ENCODE assay signal across 8 cellular contexts in the genomic region with DNA sequence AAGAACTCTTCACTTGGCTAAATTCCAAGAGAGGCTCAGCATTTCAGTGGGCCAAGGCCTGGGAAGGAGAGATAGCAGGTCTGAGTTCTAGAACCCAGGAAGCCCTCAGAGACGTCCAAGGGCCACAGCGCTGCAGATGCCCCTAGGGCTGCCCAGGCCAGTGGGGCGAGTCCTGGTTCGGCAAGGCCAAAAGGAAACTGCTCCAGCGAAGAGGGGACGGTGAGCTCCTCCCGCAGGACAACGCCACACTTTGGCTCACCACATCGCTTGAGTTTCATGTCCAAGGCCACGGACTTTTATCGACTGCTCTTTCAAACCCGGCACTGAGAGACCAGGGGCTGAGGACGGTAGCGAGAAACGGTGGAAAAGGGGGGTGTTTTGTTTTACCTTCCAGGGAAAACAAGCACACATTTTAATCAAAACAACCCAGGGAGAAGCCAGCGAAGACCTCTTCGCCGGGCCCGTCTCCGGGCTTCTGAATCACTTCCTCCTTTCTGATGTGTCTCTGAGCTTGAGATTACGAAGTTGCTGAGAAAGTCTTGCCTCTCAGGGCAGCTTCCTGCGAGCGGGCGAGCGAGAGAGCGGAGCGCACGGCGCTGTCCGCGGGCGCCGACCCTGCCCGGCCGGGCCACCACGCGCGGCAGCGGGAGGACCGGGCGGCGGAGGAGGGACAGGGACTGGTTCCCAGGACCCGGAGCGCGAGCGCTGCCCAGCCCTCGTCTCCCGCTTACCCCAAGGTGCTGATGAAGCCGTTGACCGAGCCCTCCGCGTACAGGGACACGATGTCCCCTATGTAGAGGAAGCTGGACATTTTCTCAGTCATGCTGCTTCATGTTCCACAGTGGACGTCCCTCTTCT. TPM values are rescaled to one million over a fixed set of nuclear protein-coding genes. Genes with fewer than 3 reads are reported as not detected.
DNase-seq lines count a peak whose midpoint lies in the region; ATAC-seq, FAIRE-seq and TF ChIP-seq lines count a peak whose summit lies in the region.

No MANE protein-coding gene starts in this region.

- no peaks in the 10 kb centered on the region for H3K36me3 ChIP-seq in keratinocyte (ENCODE audit: control insufficient read depth in 2 of 2, extremely low read depth in 1 of 2, insufficient read depth in 2 of 2, low read length in 2 of 2)

- FAIRE-seq in keratinocyte (lab: Jason Lieb, UNC): peak; percentile 43

- H3K9me3 ChIP-seq in keratinocyte (ENCODE audit: control insufficient read depth, low read depth, low read length): no peaks in the 10 kb centered on the region

- peak overlapping the region; percentile 94 for H3K9ac ChIP-seq in keratinocyte (ENCODE audit: control insufficient read depth, extremely low read depth, insufficient read depth, low read length)

- H3K4me2 ChIP-seq in keratinocyte (ENCODE audit: control insufficient read depth, extremely low read depth, insufficient read depth, low read depth, low read length): peak overlapping the region; percentile 97

- H3K27ac ChIP-seq in VCaP: peak overlapping the region; percentile 84
- peak overlapping the region; percentile 94 for H3K27ac ChIP-seq in keratinocyte (ENCODE audit: control insufficient read depth, insufficient read depth, low read length)

- dilution Hi-C loops in keratinocyte (cut with MboI; ENCODE audit: extremely low pct_ligation_motif_present, low sequenced_read_pairs): no loop called here

- peaks cover 22% of the 10 kb centered on the region for H3K4me1 ChIP-seq in keratinocyte (ENCODE audit: control insufficient read depth, extremely low read depth, insufficient read depth, low read length)

- ATAC-seq in GM18502 (IDR thresholded peaks at IDR 0.05; ENCODE audit: poor library complexity, unreplicated experiment) (peak; percentile 55), HG02642 (IDR thresholded peaks at IDR 0.05; ENCODE audit: poor library complexity, unreplicated experiment) (peak; percentile 49)

- peaks cover 33% of the 10 kb centered on the region for H3K79me2 ChIP-seq in keratinocyte (ENCODE audit: control insufficient read depth, insufficient read depth, low read length)

- H3K4me3 ChIP-seq in cardiac fibroblast (replicated peaks in 1 of 2; ENCODE audit: low read depth in 2 of 2, low read length in 2 of 2) (peak overlapping the region; percentile 87 to 93), keratinocyte (ENCODE audit: control insufficient read depth in 2 of 3, extremely low read depth in 1 of 3, insufficient read depth in 2 of 3, low read depth in 1 of 3, low read length in 3 of 3) (peak overlapping the region; percentile 85 to 95 (median 90))

- DNase-seq in NCI-H2029 (lab: John Stamatoyannopoulos, UW) (peak; percentile 77), cardiac fibroblast (ENCODE audit: low read depth in 2 of 2) (peak; percentile 80 to 88), keratinocyte (ENCODE audit: low read depth, low spot score) (no peak), NCI-H128 (lab: John Stamatoyannopoulos, UW; ENCODE audit: unreplicated experiment) (no peak)
- peak; percentile 75 for DNase-seq in stimulated activated CD4-positive, alpha-beta T cell treated with anti-CD3 and anti-CD28 coated beads, Interleukin-15, amount 100 ng/mL, for 24 hours

- H3K27me3 ChIP-seq in keratinocyte (ENCODE audit: control insufficient read depth, extremely low read depth, insufficient read depth, low read length): no peaks in the 10 kb centered on the region

- H2AFZ ChIP-seq in keratinocyte (ENCODE audit: control insufficient read depth, low read length): peak overlapping the region; percentile 98

- no peaks in the 10 kb centered on the region for H3K9me1 ChIP-seq in keratinocyte (ENCODE audit: control insufficient read depth, extremely low read depth, insufficient read depth, low read length)

- no peaks in the 10 kb centered on the region for H4K20me1 ChIP-seq in keratinocyte (ENCODE audit: control insufficient read depth, extremely low read depth, insufficient read depth, low read length)

- TF ChIP-seq CTCF in VCaP (conservative IDR thresholded peaks at IDR 0.05): no peak; the same call in 1 of the 2 replicates
- TF ChIP-seq CTCF in cardiac fibroblast (IDR thresholded peaks at IDR 0.05; ENCODE audit: low read depth, low read length): no peak
- peak in 2 of 3 experiments; percentile 9 to 54 for TF ChIP-seq CTCF in keratinocyte (optimal IDR thresholded peaks at IDR 0.05 in 1 of 3, IDR thresholded peaks at IDR 0.05 in 1 of 3, conservative IDR thresholded peaks at IDR 0.05 in 1 of 3; ENCODE audit: extremely low read depth in 1 of 3, insufficient read depth in 2 of 3, low read length in 3 of 3)

RNA-seq across cellular contexts. Expression of a gene that starts 0.8 kb away (rescaled TPM):
- 6.3 to 7.6 TPM (median 7.3 TPM) in 3 replicates for polyA plus RNA-seq in keratinocyte
- 17.7 TPM for polyA plus RNA-seq in keratinocyte (2011; ENCODE audit: low read depth)
- 2.1 and 3.5 TPM in 2 replicates for polyA plus RNA-seq in keratinocyte (2011; cell fraction: cytosol; rRNA removed)
- 12.7 and 15.0 TPM in 2 replicates for polyA plus RNA-seq in keratinocyte (2011; cell fraction: nucleus; rRNA removed)
- 2.8 and 7.5 TPM in 2 replicates for polyA plus RNA-seq in keratinocyte (2012; ENCODE audit: low replicate concordance)
- polyA minus RNA-seq in keratinocyte: 8.8 to 48.7 TPM (median 25.2 TPM) in 3 replicates
- polyA minus RNA-seq in keratinocyte (2011; cell fraction: cytosol; rRNA and poly(A)+ RNA removed): 6.1 TPM
- 43.1 and 89.3 TPM in 2 replicates for polyA minus RNA-seq in keratinocyte (2011; cell fraction: nucleus; rRNA and poly(A)+ RNA removed)

Comparison
In these comparisons a context has a peak if more than half of its experiments do, and no peak if none do; other contexts are left out.
1. DNase-seq: peak in NCI-H2029 (single experiment), cardiac fibroblast (2 of 2) and stimulated activated CD4-positive, alpha-beta T cell treated with anti-CD3 and anti-CD28 coated beads, Interleukin-15, amount 100 ng/mL, for 24 hours (single experiment); none in keratinocyte (single experiment) and NCI-H128 (single experiment).
2. CTCF ChIP-seq: peak in keratinocyte (2 of 3); none in VCaP (single experiment) and cardiac fibroblast (single experiment).